In the genomic region with DNA sequence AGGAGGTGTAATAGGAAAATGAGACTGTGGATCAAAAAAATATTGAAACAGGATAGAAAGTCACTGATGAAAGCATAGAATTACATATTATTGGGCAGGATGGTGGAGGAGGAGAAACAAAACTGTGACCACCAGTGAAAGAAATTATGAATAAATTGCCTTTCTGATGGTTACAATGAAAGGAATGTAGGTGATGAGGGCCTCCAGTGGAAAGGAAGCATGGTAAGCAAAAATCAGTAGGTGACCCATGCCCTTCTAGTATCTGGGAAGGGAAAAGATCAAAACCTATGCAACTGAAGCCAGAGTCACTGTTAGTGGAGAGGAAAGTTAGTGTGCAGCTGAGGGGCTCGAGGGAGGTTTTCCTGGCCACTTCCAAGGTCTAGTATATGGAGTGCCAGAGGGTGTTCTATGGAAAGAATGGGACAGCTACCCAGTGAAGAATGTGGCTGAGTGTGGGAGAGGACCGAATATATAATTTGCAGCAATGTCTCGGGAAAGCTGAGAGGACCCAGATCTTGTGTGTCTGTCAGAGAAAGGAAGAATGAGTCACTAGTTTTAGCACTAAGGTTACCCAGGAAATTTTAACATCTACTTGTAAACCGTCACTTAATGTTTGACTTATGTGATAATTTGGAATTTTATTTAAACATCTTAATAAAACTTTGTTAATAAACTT, we compare ENCODE assay signal across 14 cellular contexts.
DNase-seq lines count a peak whose midpoint lies in the region; ATAC-seq, FAIRE-seq and TF ChIP-seq lines count a peak whose summit lies in the region.
"Had no signal": no experiment of that assay in that cellular context is flagged by ENCODE, and none has a peak within 500 bp of the region (broad histone marks: within the 10 kb centered on the region; RNA-seq: fewer than 3 reads in every experiment).

No MANE protein-coding gene starts in this region.

- CTCF ChIA-PET in GM12878 (lab: Yijun Ruan, JAX): interaction anchor here (0.9 to 2.0 kb wide), 4 partner anchors 10 to 181 kb away, joined by 3 to 9 read pairs (median 6); no protein-coding TSS in a partner anchor
- CTCF ChIA-PET in PC-9 (lab: Charles Lee): no interaction called here

- RAD21 ChIA-PET in GM12878 (lab: Charles Lee; ENCODE audit: unreplicated experiment): interaction anchor here (0.6 to 7.5 kb wide), 15 partner anchors 34 to 234 kb away, joined by 3 to 49 read pairs (median 4); partner anchors contain the start of gene NFKBIZ

- H3K27me3 ChIP-seq in GM12878 (replicated peaks in 1 of 2; ENCODE audit: control insufficient read depth in 2 of 2, insufficient read depth in 2 of 2, low read length in 1 of 2) (no peaks in the 10 kb centered on the region), PC-9 (ENCODE audit: insufficient read depth, low read depth) (no peaks in the 10 kb centered on the region), gastrocnemius medialis (no peaks in the 10 kb centered on the region)
- H3K27me3 ChIP-seq: adrenal gland had no signal

- no peak for TF ChIP-seq RAD21 in GM12878 (IDR thresholded peaks at IDR 0.05; ENCODE audit: insufficient read depth, low read depth, low read length)

- TF ChIP-seq POLR2A in GM12878 (IDR thresholded peaks at IDR 0.05; ENCODE audit: low read depth, low read length) (no peak), gastrocnemius medialis (IDR thresholded peaks at IDR 0.05) (no peak)

- no peak for TF ChIP-seq EP300 in GM12878 (IDR thresholded peaks at IDR 0.05; ENCODE audit: borderline replicate concordance in 1 of 2, control insufficient read depth in 1 of 2, low read depth in 2 of 2, low read length in 2 of 2)

- ATAC-seq in GM12878 (peak; percentile 26; the same call in 1 of the 3 replicates), omental fat pad (ENCODE audit: low FRiP score) (peak; percentile 35), gastrocnemius medialis (no peak), GM18858 (IDR thresholded peaks at IDR 0.05; ENCODE audit: unreplicated experiment) (no peak)
- ATAC-seq: HCT116 had no signal

- H2AFZ ChIP-seq in GM12878 (ENCODE audit: control insufficient read depth, low read depth, low read length) (no peak overlapping the region), PC-9 (no peak overlapping the region)

- H3K9ac ChIP-seq in GM12878 (ENCODE audit: control insufficient read depth, insufficient read depth, low read length): no peak overlapping the region

- 38% methylated on average over 4 of the region's 4 CpGs for WGBS in GM12878 (ENCODE audit: insufficient coverage, insufficient replicate concordance, low lambda C conversion rate, missing lambda C conversion rate)

- POLR2A ChIA-PET in GM12878 (lab: Charles Lee): interaction anchor here (1.0 to 1.1 kb wide), 3 partner anchors 55 to 271 kb away, joined by 3 read pairs; partner anchors contain the start of gene CEP97
- POLR2A ChIA-PET in PC-9 (lab: Charles Lee; ENCODE audit: unreplicated experiment): interaction anchor here (0.7 kb wide), 1 partner anchor 85 kb away, joined by 4 read pairs; no protein-coding TSS in a partner anchor

- intact Hi-C loops in GM12878 (cut with micrococcal nuclease; ENCODE audit: unreplicated experiment) (no loop called here), PC-9 (cut with micrococcal nuclease; ENCODE audit: unreplicated experiment) (no loop called here), gastrocnemius medialis (cut with DNase I; ENCODE audit: low total_unique reads) (loop anchor here (10.0 kb wide), 1 partner anchor 181 kb away; no protein-coding TSS in a partner anchor)

- H3K9me3 ChIP-seq in GM12878 (replicated peaks; ENCODE audit: control insufficient read depth, insufficient read depth, low read length): no peaks in the 10 kb centered on the region; the same call in 2 of the 3 replicates
- no peaks in the 10 kb centered on the region for H3K9me3 ChIP-seq in PC-9 (ENCODE audit: insufficient read depth, low read depth)
- no peaks in the 10 kb centered on the region for H3K9me3 ChIP-seq in gastrocnemius medialis
- H3K9me3 ChIP-seq: adrenal gland had no signal

- peaks cover 29% of the 10 kb centered on the region for H3K4me1 ChIP-seq in GM12878 (ENCODE audit: control insufficient read depth, insufficient read depth, low read length)
- H3K4me1 ChIP-seq in PC-9 (replicated peaks; ENCODE audit: insufficient read depth): no peaks in the 10 kb centered on the region
- no peaks in the 10 kb centered on the region for H3K4me1 ChIP-seq in gastrocnemius medialis
- H3K4me1 ChIP-seq: adrenal gland had no signal

- no peak overlapping the region for H3K4me3 ChIP-seq in GM12878
- H3K4me3 ChIP-seq in PC-9: no peak overlapping the region
- no peak overlapping the region for H3K4me3 ChIP-seq in gastrocnemius medialis
- H3K4me3 ChIP-seq: adrenal gland had no signal

- H3K4me2 ChIP-seq in GM12878 (ENCODE audit: control insufficient read depth, insufficient read depth) (no peak overlapping the region), PC-9 (no peak overlapping the region)

- H3K9me2 ChIP-seq in PC-9 (ENCODE audit: insufficient read depth): no peaks in the 10 kb centered on the region

- no peaks in the 10 kb centered on the region for H4K20me1 ChIP-seq in GM12878 (ENCODE audit: control insufficient read depth, insufficient read depth)
- no peaks in the 10 kb centered on the region for H4K20me1 ChIP-seq in PC-9 (ENCODE audit: insufficient read depth)

- no peaks in the 10 kb centered on the region for H3F3A ChIP-seq in PC-9 (ENCODE audit: insufficient read depth, low read depth)

- DNase-seq in ELR (ENCODE audit: low read depth): peak; percentile 54
- DNase-seq in M059J (ENCODE audit: low read depth): peak; percentile 83
- DNase-seq in GM12878 (ENCODE audit: low read depth, low spot score): no peak
- DNase-seq in omental fat pad (ENCODE audit: low spot score): no peak
- no peak for DNase-seq in PC-9
- no peak for DNase-seq in gastrocnemius medialis
- DNase-seq: activated CD4-positive, alpha-beta T cell treated with anti-CD3 and anti-CD28 coated beads for 48 hours; adrenal gland; NCI-H2029; NK-92 treated with Interleukin-12 subunit alpha and Interleukin-12 subunit beta, amount 100 ng/mL, for 24 hours; stimulated activated naive CD4-positive, alpha-beta T cell treated with Interleukin-2 at 50 U/mL for 16 hours; T-helper 1 cell had no signal

- no peaks in the 10 kb centered on the region for H3K79me2 ChIP-seq in GM12878 (ENCODE audit: control insufficient read depth, insufficient read depth, low read length)
- H3K79me2 ChIP-seq in PC-9 (ENCODE audit: low read depth): no peaks in the 10 kb centered on the region

- SMC1A ChIA-PET in GM12878 (lab: Charles Lee; ENCODE audit: uncharacterized antibody, unreplicated experiment): interaction anchor here (0.6 to 6.1 kb wide), 23 partner anchors 9 to 229 kb away, joined by 3 to 56 read pairs (median 4); no protein-coding TSS in a partner anchor

- BruUV-seq in GM12878 (replicated peaks; lab: Mats Ljungman, UMichigan) (no TSS peak), PC-9 (replicated peaks; lab: Mats Ljungman, UMichigan) (no TSS peak)

- TF ChIP-seq CTCF in GM12878 (IDR thresholded peaks at IDR 0.05 in 2 of 3, conservative IDR thresholded peaks at IDR 0.05 in 1 of 3; ENCODE audit: control insufficient read depth in 2 of 3, extremely low read depth in 1 of 3, insufficient read depth in 1 of 3, low read depth in 3 of 3, low read length in 3 of 3) (no peak), omental fat pad (IDR thresholded peaks at IDR 0.05) (no peak), PC-9 (conservative IDR thresholded peaks at IDR 0.05) (no peak), gastrocnemius medialis (IDR thresholded peaks at IDR 0.05 in 4 of 5, conservative IDR thresholded peaks at IDR 0.05 in 1 of 5) (no peak)

- in situ Hi-C loops in GM12878 (cut with MboI) (no loop called here), gastrocnemius medialis (cut with MboI; ENCODE audit: low sequenced_read_pairs in 4 of 4) (no loop called here)

- H3K27ac ChIP-seq in GM12878 (ENCODE audit: control insufficient read depth, insufficient read depth) (peak overlapping the region; percentile 22; the same call in 1 of the 2 replicates), PC-9 (no peak overlapping the region), gastrocnemius medialis (no peak overlapping the region)
- H3K27ac ChIP-seq: adrenal gland had no signal

- no peak for FAIRE-seq in GM12878 (lab: Jason Lieb, UNC)

- H3K36me3 ChIP-seq in GM12878 (ENCODE audit: control insufficient read depth in 2 of 2, insufficient read depth in 2 of 2, low read length in 1 of 2): no peaks in the 10 kb centered on the region
- no peaks in the 10 kb centered on the region for H3K36me3 ChIP-seq in PC-9 (ENCODE audit: low read depth)
- no peaks in the 10 kb centered on the region for H3K36me3 ChIP-seq in gastrocnemius medialis
- H3K36me3 ChIP-seq: adrenal gland had no signal

TF ChIP-seq in GM12878, 131 proteins besides CTCF, POLR2A, EP300 and RAD21 (continues in another document):
- no peak for TF ChIP-seq NRF1 (conservative IDR thresholded peaks at IDR 0.05; ENCODE audit: low read depth, low read length)
- TF ChIP-seq NR2C2 (IDR thresholded peaks at IDR 0.05; ENCODE audit: borderline replicate concordance, control insufficient read depth, insufficient read length, low read depth): no peak
- TF ChIP-seq ZBTB11 (CRISPR knock-in tag; IDR thresholded peaks at IDR 0.05): no peak

Comparison
In these comparisons a context has a peak if more than half of its experiments do, and no peak if none do; other contexts are left out.
1. DNase-seq: peak in ELR (single experiment) and M059J (single experiment); none in GM12878 (single experiment), omental fat pad (single experiment), PC-9 (0 of 2) and gastrocnemius medialis (0 of 2).
2. ATAC-seq: peak in GM12878 (single experiment) and omental fat pad (single experiment); none in gastrocnemius medialis (0 of 2) and GM18858 (single experiment).